In genomic region chrX:9668537-9668936, GRCh38 we compare ENCODE assay signal across 31 cellular contexts.
DNase-seq lines count a peak whose midpoint lies in the region; ATAC-seq and TF ChIP-seq lines count a peak whose summit lies in the region.
"Had no signal": no experiment of that assay in that cellular context is flagged by ENCODE, and none has a peak within 500 bp of the region (broad histone marks: within the 10 kb centered on the region; RNA-seq: fewer than 3 reads in every experiment).

No MANE protein-coding gene starts in this region.

- peaks cover 5 to 17% (median 10%) of the 10 kb centered on the region in 4 donors for H3K4me1 Mint-ChIP-seq in naive thymus-derived CD8-positive, alpha-beta T cell
- peaks cover 12% of the 10 kb centered on the region for H3K4me1 Mint-ChIP-seq in stimulated activated effector memory CD8-positive, alpha-beta T cell treated with anti-CD3 and anti-CD28 coated beads, Interleukin-12 subunit alpha, Interleukin-12 subunit beta, amount 100 ng/mL, for 72 hours
- H3K4me1 Mint-ChIP-seq: activated CD8-positive, alpha-beta memory T cell treated with anti-CD3 and anti-CD28 coated beads, Interleukin-2, amount 10 ng/mL, durations not matched to agents 7 days and 5 days had no signal

- no peak overlapping the region for H3K27ac Mint-ChIP-seq in naive thymus-derived CD8-positive, alpha-beta T cell
- H3K27ac Mint-ChIP-seq in stimulated activated effector memory CD8-positive, alpha-beta T cell treated with anti-CD3 and anti-CD28 coated beads, Interleukin-12 subunit alpha, Interleukin-12 subunit beta, amount 100 ng/mL, for 72 hours = no peak overlapping the region
- H3K27ac Mint-ChIP-seq: activated CD8-positive, alpha-beta memory T cell treated with anti-CD3 and anti-CD28 coated beads, Interleukin-2, amount 10 ng/mL, durations not matched to agents 7 days and 5 days; effector memory CD8-positive, alpha-beta T cell; H9 had no signal

- no peaks in the 10 kb centered on the region for H3K4me1 ChIP-seq in cardiac muscle cell (ENCODE audit: low read depth)
- no peaks in the 10 kb centered on the region for H3K4me1 ChIP-seq in left ventricle myocardium inferior
- peaks cover 2 to 24% of the 10 kb centered on the region in 2 donors for H3K4me1 ChIP-seq in ascending aorta
- H3K4me1 ChIP-seq: psoas muscle, upper lobe of left lung had no signal

- H3K27me3 ChIP-seq in cardiac muscle cell = no peaks in the 10 kb centered on the region
- no peaks in the 10 kb centered on the region for H3K27me3 ChIP-seq in left ventricle myocardium inferior (ENCODE audit: low read depth)
- no peaks in the 10 kb centered on the region for H3K27me3 ChIP-seq in ascending aorta
- H3K27me3 ChIP-seq: neutrophil, upper lobe of left lung had no signal

- H3K27me3 Mint-ChIP-seq in naive thymus-derived CD8-positive, alpha-beta T cell = no peaks in the 10 kb centered on the region
- H3K27me3 Mint-ChIP-seq: activated CD8-positive, alpha-beta memory T cell treated with anti-CD3 and anti-CD28 coated beads, Interleukin-2, amount 10 ng/mL, durations not matched to agents 7 days and 5 days; activated naive CD4-positive, alpha-beta T cell treated with anti-CD3 and anti-CD28 coated beads, Interleukin-2, amount 50 U/mL, for 24 hours; B cell; effector memory CD8-positive, alpha-beta T cell had no signal

- H3K9me3 ChIP-seq in cardiac muscle cell (ENCODE audit: low read depth) = no peaks in the 10 kb centered on the region
- H3K9me3 ChIP-seq in left ventricle myocardium inferior (replicated peaks) = no peaks in the 10 kb centered on the region
- H3K9me3 ChIP-seq in ascending aorta = no peaks in the 10 kb centered on the region
- H3K9me3 ChIP-seq: neutrophil, psoas muscle, upper lobe of left lung had no signal

- POLR2A ChIA-PET in naive thymus-derived CD8-positive, alpha-beta T cell (lab: Charles Lee) = no interaction called here

- DNase-seq in cardiac muscle cell (ENCODE audit: low read depth in 1 of 2, low spot score in 1 of 2) (peak in 1 of 2 donors; percentile 51), left ventricle myocardium inferior (no peak), ascending aorta (ENCODE audit: low spot score in 2 of 2) (no peak), fibroblast of peridontal ligament (ENCODE audit: extremely low read depth) (peak; percentile 69), NK-92 (lab: John Stamatoyannopoulos, UW; ENCODE audit: unreplicated experiment) (no peak)
- no peak for DNase-seq in naive thymus-derived CD8-positive, alpha-beta T cell
- no peak for DNase-seq in stimulated activated effector memory CD8-positive, alpha-beta T cell treated with anti-CD3 and anti-CD28 coated beads, Interleukin-12 subunit alpha, Interleukin-12 subunit beta, amount 100 ng/mL, for 72 hours (ENCODE audit: low spot score in 2 of 2)
- DNase-seq: activated CD4-positive, alpha-beta T cell treated with anti-CD3 and anti-CD28 coated beads, Interleukin-2, amount 50 U/mL, for 1 hour; activated CD8-positive, alpha-beta memory T cell treated with anti-CD3 and anti-CD28 coated beads, Interleukin-2, amount 10 ng/mL, durations not matched to agents 7 days and 5 days; aorta; DMS53; effector memory CD8-positive, alpha-beta T cell; H9; NCI-H1105 treated with DMSO at 0.1 percent for 48 hours; NCI-H2029 treated with DMSO at 0.1 percent for 48 hours; NCI-H345; NCI-H748 treated with DMSO at 0.1 percent for 48 hours; OCI-M1; psoas muscle; small intestine; stimulated activated CD4-positive, alpha-beta T cell treated with anti-CD3 and anti-CD28 coated beads, Interleukin-2, amount 100 ng/mL, for 24 hours; substantia nigra; T1000; upper lobe of left lung had no signal

- H3K36me3 ChIP-seq in cardiac muscle cell = no peaks in the 10 kb centered on the region
- H3K36me3 ChIP-seq in left ventricle myocardium inferior = no peaks in the 10 kb centered on the region
- H3K36me3 ChIP-seq in ascending aorta = no peaks in the 10 kb centered on the region
- H3K36me3 ChIP-seq: neutrophil, upper lobe of left lung had no signal

- H3K4me3 ChIP-seq in cardiac muscle cell (no peak overlapping the region), left ventricle myocardium inferior (no peak overlapping the region), ascending aorta (peak overlapping the region in 1 of 2 donors; percentile 17)
- H3K4me3 ChIP-seq: GM12878, psoas muscle, upper lobe of left lung had no signal

- intact Hi-C loops in left ventricle myocardium inferior (cut with micrococcal nuclease) = no loop called here
- intact Hi-C loops in ascending aorta (cut with DNase I) = no loop called here

- H3K9me3 Mint-ChIP-seq in naive thymus-derived CD8-positive, alpha-beta T cell = no peaks in the 10 kb centered on the region
- no peaks in the 10 kb centered on the region for H3K9me3 Mint-ChIP-seq in stimulated activated effector memory CD8-positive, alpha-beta T cell treated with anti-CD3 and anti-CD28 coated beads, Interleukin-12 subunit alpha, Interleukin-12 subunit beta, amount 100 ng/mL, for 72 hours
- H3K9me3 Mint-ChIP-seq: activated naive CD4-positive, alpha-beta T cell treated with anti-CD3 and anti-CD28 coated beads, Interleukin-2, amount 50 U/mL, for 24 hours; effector memory CD8-positive, alpha-beta T cell had no signal

- TF ChIP-seq CTCF in cardiac muscle cell (IDR thresholded peaks at IDR 0.05; ENCODE audit: low read depth, low read length) (no peak), left ventricle myocardium inferior (IDR thresholded peaks at IDR 0.05; ENCODE audit: borderline replicate concordance) (no peak), ascending aorta (IDR thresholded peaks at IDR 0.05) (no peak)

- no peak for ATAC-seq in HG03097 (IDR thresholded peaks at IDR 0.05; ENCODE audit: low FRiP score, unreplicated experiment)
- ATAC-seq in naive thymus-derived CD8-positive, alpha-beta T cell = no peak
- no peak for ATAC-seq in stimulated activated effector memory CD8-positive, alpha-beta T cell treated with anti-CD3 and anti-CD28 coated beads, Interleukin-12 subunit alpha, Interleukin-12 subunit beta, amount 100 ng/mL, for 72 hours
- ATAC-seq: activated CD8-positive, alpha-beta memory T cell treated with anti-CD3 and anti-CD28 coated beads, Interleukin-2, amount 10 ng/mL, durations not matched to agents 7 days and 5 days; effector memory CD8-positive, alpha-beta T cell; GM12878; psoas muscle; Right ventricle myocardium inferior had no signal

- H3K36me3 Mint-ChIP-seq in naive thymus-derived CD8-positive, alpha-beta T cell = peaks cover 0 to 23% (median 6%) of the 10 kb centered on the region in 3 donors
- H3K36me3 Mint-ChIP-seq in stimulated activated effector memory CD8-positive, alpha-beta T cell treated with anti-CD3 and anti-CD28 coated beads, Interleukin-12 subunit alpha, Interleukin-12 subunit beta, amount 100 ng/mL, for 72 hours = no peaks in the 10 kb centered on the region

- peak overlapping the region; percentile 29 for H3K27ac ChIP-seq in cardiac muscle cell
- no peak overlapping the region for H3K27ac ChIP-seq in left ventricle myocardium inferior (replicated peaks)
- H3K27ac ChIP-seq in ascending aorta = peak overlapping the region; percentile 14 to 48
- H3K27ac ChIP-seq: 22Rv1, neutrophil, psoas muscle, upper lobe of left lung had no signal

- H3K4me3 Mint-ChIP-seq in naive thymus-derived CD8-positive, alpha-beta T cell = no peak overlapping the region
- H3K4me3 Mint-ChIP-seq in stimulated activated effector memory CD8-positive, alpha-beta T cell treated with anti-CD3 and anti-CD28 coated beads, Interleukin-12 subunit alpha, Interleukin-12 subunit beta, amount 100 ng/mL, for 72 hours = no peak overlapping the region
- H3K4me3 Mint-ChIP-seq: activated CD8-positive, alpha-beta memory T cell treated with anti-CD3 and anti-CD28 coated beads, Interleukin-2, amount 10 ng/mL, durations not matched to agents 7 days and 5 days; activated naive CD4-positive, alpha-beta T cell treated with anti-CD3 and anti-CD28 coated beads, Interleukin-2, amount 50 U/mL, for 24 hours; B cell; effector memory CD8-positive, alpha-beta T cell; H9 had no signal
